ENCODE assay signal across 29 cellular contexts in the genomic region with DNA sequence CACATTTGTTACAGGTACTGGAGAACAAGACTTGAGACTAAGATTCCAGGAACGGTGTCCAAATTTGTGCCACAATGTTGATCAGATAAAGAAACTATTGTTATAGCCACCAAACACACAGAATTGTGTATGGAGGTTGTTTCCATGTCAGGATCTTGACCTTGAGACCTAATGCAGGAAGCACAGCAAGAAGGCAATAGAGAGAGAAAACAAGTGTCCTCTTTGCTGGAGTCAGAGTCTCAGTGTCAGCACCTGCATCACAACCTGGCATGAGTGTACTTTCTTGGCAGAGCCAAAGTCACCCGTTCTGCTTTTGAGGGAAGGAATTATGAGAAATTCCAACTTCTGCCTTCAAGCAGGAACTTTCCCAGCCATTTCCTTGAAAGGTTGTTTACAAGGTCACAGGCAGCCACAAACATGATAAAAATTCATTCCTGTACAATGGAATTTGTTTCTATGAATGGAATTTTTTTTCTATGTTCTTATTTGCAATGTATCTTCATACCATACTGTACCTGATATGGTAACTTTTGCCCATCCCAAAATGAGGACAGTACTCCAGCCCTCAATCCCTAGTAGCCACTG.
DNase-seq lines count a peak whose midpoint lies in the region; ATAC-seq, FAIRE-seq and TF ChIP-seq lines count a peak whose summit lies in the region.
"Had no signal": no experiment of that assay in that cellular context is flagged by ENCODE, and none has a peak within 500 bp of the region (broad histone marks: within the 10 kb centered on the region; RNA-seq: fewer than 3 reads in every experiment).

No MANE protein-coding gene starts in this region.

- no peak for FAIRE-seq in GM19239 (lab: Jason Lieb, UNC)
- FAIRE-seq: GM12891 had no signal

- DNase-seq in G401 (ENCODE audit: low spot score) (peak; percentile 41), amniotic epithelial cell (ENCODE audit: low read depth) (peak; percentile 49), dermis blood vessel endothelial cell (peak; percentile 62), renal cortical epithelial cell (ENCODE audit: low read depth) (peak; percentile 39), GM19239 (ENCODE audit: insufficient read length, low spot score) (no peak), type B pancreatic cell (ENCODE audit: extremely low spot score, unreplicated experiment) (no peak), cardiac septum (ENCODE audit: low spot score) (no peak)
- DNase-seq: ACHN; activated CD4-positive, alpha-beta T cell treated with anti-CD3 and anti-CD28 coated beads for 48 hours; anterior cingulate cortex; CD8-positive, alpha-beta memory T cell; central memory CD4-positive, alpha-beta T cell; H9; left lung; mesendoderm; NCI-H1436 treated with DMSO at 0.1 percent for 48 hours; NCI-H2107; ovary; right cardiac atrium; spleen; stimulated activated CD4-positive, alpha-beta T cell treated with anti-CD3 and anti-CD28 coated beads, Interleukin-2, amount 100 ng/mL, for 24 hours; stimulated activated naive CD8-positive, alpha-beta T cell treated with anti-CD3 and anti-CD28 coated beads, Interleukin-15, amount 100 ng/mL, for 72 hours; T-cell; WERI-Rb-1 had no signal

- peaks cover 6% of the 10 kb centered on the region for H3K36me3 Mint-ChIP-seq in type B pancreatic cell

- no peak for ATAC-seq in HG02759 (IDR thresholded peaks at IDR 0.05; ENCODE audit: unreplicated experiment)
- ATAC-seq: left lung; right cardiac atrium; stimulated activated naive CD8-positive, alpha-beta T cell treated with anti-CD3 and anti-CD28 coated beads, Interleukin-15, amount 100 ng/mL, for 72 hours; T-cell had no signal

- intact Hi-C loops in cardiac septum (cut with DNase I), result no loop called here

- peaks cover 3% of the 10 kb centered on the region for H3K4me1 Mint-ChIP-seq in type B pancreatic cell (ENCODE audit: unreplicated experiment)
- H3K4me1 Mint-ChIP-seq: activated naive CD4-positive, alpha-beta T cell treated with anti-CD3 and anti-CD28 coated beads, Interleukin-2, amount 50 U/mL, for 24 hours; CD8-positive, alpha-beta memory T cell; stimulated activated naive CD8-positive, alpha-beta T cell treated with anti-CD3 and anti-CD28 coated beads, Interleukin-15, amount 100 ng/mL, for 72 hours; T-cell had no signal

- no peak for TF ChIP-seq CTCF in type B pancreatic cell (conservative IDR thresholded peaks at IDR 0.05)

- H3K27ac Mint-ChIP-seq in type B pancreatic cell, result no peak overlapping the region
- H3K27ac Mint-ChIP-seq: activated naive CD4-positive, alpha-beta T cell treated with anti-CD3 and anti-CD28 coated beads, Interleukin-2, amount 50 U/mL, for 24 hours; activated T-helper 2 cell treated with anti-CD3 and anti-CD28 coated beads, Interferon-gamma antibody, Interleukin-2, Interleukin-4, amounts not matched to agents 10 μg/mL and 5 μg/mL and 100 μg/mL, durations not matched to agents 14 hours and 24 hours and 36 hours; H9; stimulated activated naive CD8-positive, alpha-beta T cell treated with anti-CD3 and anti-CD28 coated beads, Interleukin-15, amount 100 ng/mL, for 72 hours; T-cell had no signal

- H3K9me3 Mint-ChIP-seq in type B pancreatic cell, result peaks cover 12% of the 10 kb centered on the region
- H3K9me3 Mint-ChIP-seq: activated T-helper 2 cell treated with anti-CD3 and anti-CD28 coated beads, Interferon-gamma antibody, Interleukin-2, Interleukin-4, amounts not matched to agents 10 μg/mL and 5 μg/mL and 100 μg/mL, durations not matched to agents 14 hours and 24 hours and 36 hours; H9 had no signal

- in situ Hi-C loops in G401 (cut with HindIII; ENCODE audit: low sequenced_read_pairs), result no loop called here

- no peaks in the 10 kb centered on the region for H3K27me3 Mint-ChIP-seq in type B pancreatic cell
- H3K27me3 Mint-ChIP-seq: activated naive CD4-positive, alpha-beta T cell treated with anti-CD3 and anti-CD28 coated beads, Interleukin-2, amount 50 U/mL, for 24 hours; CD8-positive, alpha-beta memory T cell; stimulated activated naive CD8-positive, alpha-beta T cell treated with anti-CD3 and anti-CD28 coated beads, Interleukin-15, amount 100 ng/mL, for 72 hours; T-cell had no signal

- no peak overlapping the region for H3K4me3 Mint-ChIP-seq in type B pancreatic cell
- H3K4me3 Mint-ChIP-seq: activated naive CD4-positive, alpha-beta T cell treated with anti-CD3 and anti-CD28 coated beads, Interleukin-2, amount 50 U/mL, for 24 hours; CD8-positive, alpha-beta memory T cell; H9; neural crest cell; stimulated activated naive CD8-positive, alpha-beta T cell treated with anti-CD3 and anti-CD28 coated beads, Interleukin-15, amount 100 ng/mL, for 72 hours; T-cell had no signal

Comparison
In these comparisons a context has a peak if more than half of its experiments do, and no peak if none do; other contexts are left out.
1. DNase-seq: peak in G401 (single experiment), amniotic epithelial cell (single experiment), dermis blood vessel endothelial cell (single experiment) and renal cortical epithelial cell (single experiment); none in GM19239 (single experiment), type B pancreatic cell (single experiment) and cardiac septum (single experiment).